In the genomic region with DNA sequence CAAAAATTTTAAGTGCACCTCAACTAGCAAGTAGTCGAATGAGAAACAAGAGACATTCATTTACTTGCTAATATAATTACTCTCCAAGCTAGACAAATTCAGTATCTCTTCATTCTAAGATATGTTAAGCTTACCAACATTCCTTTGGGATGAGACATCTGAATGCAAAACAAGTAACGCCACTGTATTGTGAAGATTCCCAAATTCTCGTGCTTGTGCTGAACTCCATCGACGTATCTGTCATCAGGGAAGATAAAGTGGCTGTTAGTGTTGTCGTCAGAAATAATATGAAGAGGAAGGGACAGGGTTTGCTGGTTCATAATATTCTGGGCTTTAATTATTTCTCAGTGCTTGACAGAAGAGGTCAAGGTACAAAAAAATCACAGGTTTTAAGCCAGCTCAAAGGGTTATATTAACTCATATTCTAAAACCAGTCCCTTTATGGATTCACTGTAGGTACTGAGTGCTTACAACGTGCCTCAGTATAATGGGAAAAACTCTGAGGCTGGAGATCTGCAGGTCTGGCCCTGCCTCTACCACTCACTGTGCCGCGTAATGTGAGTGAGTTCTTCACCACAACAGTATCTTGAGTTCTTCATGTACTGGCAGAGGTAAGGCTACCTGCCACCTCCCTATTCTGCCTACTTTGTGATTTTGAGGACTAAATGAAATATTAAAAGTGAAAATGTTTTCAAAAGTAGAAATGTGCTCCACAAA, we compare ENCODE assay signal across 1 cellular context.
TF ChIP-seq lines count a peak whose summit lies in the region.

No MANE protein-coding gene starts in this region.

TF ChIP-seq in WTC11, 78 proteins besides CTCF, POLR2A, EP300 and RAD21 (continued from another document):
- TF ChIP-seq, protein P1, sequence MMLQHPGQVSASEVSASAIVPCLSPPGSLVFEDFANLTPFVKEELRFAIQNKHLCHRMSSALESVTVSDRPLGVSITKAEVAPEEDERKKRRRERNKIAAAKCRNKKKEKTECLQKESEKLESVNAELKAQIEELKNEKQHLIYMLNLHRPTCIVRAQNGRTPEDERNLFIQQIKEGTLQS (CRISPR knock-in tag; conservative IDR thresholded peaks at IDR 0.05) = no peak
- TF ChIP-seq, protein P2, sequence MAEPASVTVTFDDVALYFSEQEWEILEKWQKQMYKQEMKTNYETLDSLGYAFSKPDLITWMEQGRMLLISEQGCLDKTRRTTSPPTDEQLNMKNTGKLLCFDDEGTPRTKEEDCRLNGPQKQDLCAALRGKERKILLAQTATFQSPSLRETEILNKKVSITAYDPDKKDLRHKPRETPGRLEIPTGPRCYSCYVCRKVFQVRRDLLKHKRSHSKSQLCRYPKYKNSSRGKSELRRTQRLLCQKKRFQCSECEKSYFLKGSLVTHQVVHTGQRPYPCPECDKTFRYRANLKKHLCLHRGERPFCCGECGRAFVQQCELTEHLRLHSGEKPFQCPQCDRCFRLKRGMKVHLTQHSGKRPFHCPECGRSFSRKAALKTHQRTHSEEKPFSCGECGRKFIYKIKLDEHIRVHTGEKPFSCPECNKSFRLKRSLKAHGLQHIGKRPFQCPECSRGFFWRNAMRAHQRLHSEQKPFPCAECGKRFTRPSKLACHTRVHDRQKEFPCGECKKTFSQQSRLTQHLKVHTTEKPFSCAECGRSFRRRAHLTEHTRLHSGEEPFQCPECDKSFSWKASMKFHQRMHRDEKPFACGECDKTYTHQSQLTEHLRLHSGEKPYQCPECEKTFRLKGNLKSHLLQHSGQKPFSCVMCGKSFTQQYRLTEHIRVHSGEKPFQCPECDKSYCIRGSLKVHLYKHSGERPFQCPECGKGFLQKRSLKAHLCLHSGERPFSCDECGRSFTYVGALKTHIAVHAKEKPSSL (CRISPR knock-in tag; conservative IDR thresholded peaks at IDR 0.05) = no peak
- TF ChIP-seq TEAD4 (CRISPR knock-in tag; IDR thresholded peaks at IDR 0.05) (no peak), NFE2L1 (CRISPR knock-in tag; IDR thresholded peaks at IDR 0.05) (no peak)
